Comparison of ENCODE assay signal across 9 cellular contexts in genomic region chr2:216217904-216218260, GRCh38.
A peak's percentile ranks its signal among the peaks of the same experiment; 100 is the strongest.
DNase-seq lines count a peak whose midpoint lies in the region; ATAC-seq, FAIRE-seq and TF ChIP-seq lines count a peak whose summit lies in the region.
"Had no signal": no experiment of that assay in that cellular context is flagged by ENCODE, and none has a peak within 500 bp of the region (broad histone marks: within the 10 kb centered on the region; RNA-seq: fewer than 3 reads in every experiment).

No MANE protein-coding gene starts in this region.

- TF ChIP-seq CTCF in natural killer cell (IDR thresholded peaks at IDR 0.05) (no peak), kidney (IDR thresholded peaks at IDR 0.05; ENCODE audit: borderline replicate concordance, extremely low read depth, insufficient read depth) (no peak), esophagus squamous epithelium (IDR thresholded peaks at IDR 0.05) (no peak)

- H3K79me2 ChIP-seq in GM23248 (ENCODE audit: insufficient read depth): no peaks in the 10 kb centered on the region

- WGBS in GM23248 (ENCODE audit: low coverage in 1 of 2, low lambda C conversion rate in 2 of 2, missing lambda C conversion rate in 2 of 2), 2 experiments: 68 to 78% methylated on average over 2 of the region's 2 CpGs
- 79 to 81% methylated on average over 2 of the region's 2 CpGs for WGBS in esophagus squamous epithelium, 2 donors

- DNase-seq in GM19239 (ENCODE audit: insufficient read length, low spot score): no peak
- no peak for DNase-seq in GM23248
- peak in 1 of 2 experiments; percentile 14 for DNase-seq in SJCRH30
- DNase-seq in natural killer cell: no peak
- no peak for DNase-seq in kidney
- no peak for DNase-seq in ACHN
- no peak for DNase-seq in esophagus squamous epithelium (lab: John Stamatoyannopoulos, UW)
- DNase-seq: NCI-H1694 treated with DMSO at 0.1 percent for 48 hours had no signal

- H3K27me3 Mint-ChIP-seq in natural killer cell (ENCODE audit: low read depth in 2 of 2): no peaks in the 10 kb centered on the region

- H3K9me3 Mint-ChIP-seq in natural killer cell: no peaks in the 10 kb centered on the region

- peaks cover 42 to 59% of the 10 kb centered on the region in 2 donors for H3K4me1 Mint-ChIP-seq in natural killer cell

- in situ Hi-C loops in GM23248 (cut with MboI): no loop called here
- in situ Hi-C loops in ACHN (cut with HindIII; ENCODE audit: low pct_ligation_motif_present, low pct_unique_long_range_greater_than_20kb, low sequenced_read_pairs): no loop called here

- FAIRE-seq in GM19239 (lab: Jason Lieb, UNC): peak; percentile 77
- no peak for FAIRE-seq in kidney (lab: Jason Lieb, UNC)

- peak overlapping the region; percentile 49 for H3K4me2 ChIP-seq in GM23248 (ENCODE audit: unreplicated experiment)

- no peaks in the 10 kb centered on the region for H3K9me2 ChIP-seq in GM23248 (ENCODE audit: insufficient read depth)

- H3K4me1 ChIP-seq in GM23248 (ENCODE audit: insufficient read depth): peaks cover 39% of the 10 kb centered on the region
- H3K4me1 ChIP-seq in SJCRH30: peaks cover 19% of the 10 kb centered on the region
- H3K4me1 ChIP-seq in kidney (ENCODE audit: control insufficient read depth in 1 of 2, insufficient read depth in 1 of 2, low read depth in 1 of 2, low read length in 2 of 2): peaks cover 0 to 8% of the 10 kb centered on the region in 2 donors
- H3K4me1 ChIP-seq in esophagus squamous epithelium: peaks cover 0 to 10% (median 0%) of the 10 kb centered on the region in 3 donors

- H3K36me3 Mint-ChIP-seq in natural killer cell: peaks cover 8% of the 10 kb centered on the region

- intact Hi-C loops in natural killer cell (cut with micrococcal nuclease): no loop called here
- intact Hi-C loops in kidney (cut with DNase I): no loop called here
- intact Hi-C loops in esophagus squamous epithelium (cut with DNase I): no loop called here

- H2AFZ ChIP-seq in GM23248: no peak overlapping the region

- peaks cover 60% of the 10 kb centered on the region for H3F3A ChIP-seq in GM23248 (ENCODE audit: insufficient read depth)

- H3K4me3 Mint-ChIP-seq in natural killer cell: no peak overlapping the region

- TF ChIP-seq POLR2A in esophagus squamous epithelium (IDR thresholded peaks at IDR 0.05): no peak

- no peaks in the 10 kb centered on the region for H4K20me1 ChIP-seq in GM23248 (ENCODE audit: insufficient read depth)

- H3K36me3 ChIP-seq in GM23248 (ENCODE audit: low read depth) (no peaks in the 10 kb centered on the region; the same call in 1 of the 2 replicates), SJCRH30 (no peaks in the 10 kb centered on the region), kidney (ENCODE audit: control insufficient read depth in 1 of 2, insufficient read depth in 2 of 2, low read length in 2 of 2) (no peaks in the 10 kb centered on the region), esophagus squamous epithelium (peaks cover 0 to under 1% (median 0%) of the 10 kb centered on the region in 3 donors)

- H3K4me3 ChIP-seq in GM23248: no peak overlapping the region
- no peak overlapping the region for H3K4me3 ChIP-seq in SJCRH30
- no peak overlapping the region for H3K4me3 ChIP-seq in kidney (ENCODE audit: low read length in 2 of 2)
- H3K4me3 ChIP-seq in esophagus squamous epithelium: no peak overlapping the region

- H3K27me3 ChIP-seq in GM23248 (replicated peaks; ENCODE audit: insufficient read depth): no peaks in the 10 kb centered on the region
- no peaks in the 10 kb centered on the region for H3K27me3 ChIP-seq in SJCRH30
- no peaks in the 10 kb centered on the region for H3K27me3 ChIP-seq in esophagus squamous epithelium

- H3K9ac ChIP-seq in GM23248 (no peak overlapping the region), kidney (ENCODE audit: low read length in 2 of 2) (no peak overlapping the region)

- ATAC-seq in natural killer cell (no peak), GM19328 (IDR thresholded peaks at IDR 0.05; ENCODE audit: unreplicated experiment) (no peak)

- H3K27ac ChIP-seq in GM23248: peak overlapping the region; percentile 45; the same call in 1 of the 2 replicates
- 0 out of 2 replicates have a peak overlapping the region, but pooled peaks have one; percentile 9 for H3K27ac ChIP-seq in SJCRH30
- peak overlapping the region in 1 of 2 donors; percentile 63 for H3K27ac ChIP-seq in kidney (ENCODE audit: low read depth in 2 of 2, low read length in 2 of 2)
- no peak overlapping the region for H3K27ac ChIP-seq in esophagus squamous epithelium

- H3K9me3 ChIP-seq in GM23248 (ENCODE audit: low read depth) (no peaks in the 10 kb centered on the region), SJCRH30 (replicated peaks) (no peaks in the 10 kb centered on the region), kidney (ENCODE audit: control insufficient read depth in 1 of 2, low read length in 2 of 2) (no peaks in the 10 kb centered on the region), esophagus squamous epithelium (no peaks in the 10 kb centered on the region)

- H3K27ac Mint-ChIP-seq in natural killer cell: peak overlapping the region; percentile 6 to 29

Comparison
In these comparisons a context has a peak if more than half of its experiments do, and no peak if none do; other contexts are left out.
1. H3K27ac ChIP-seq: peak in GM23248 (single experiment) and SJCRH30 (single experiment); none in esophagus squamous epithelium (0 of 4).